In the genomic region with DNA sequence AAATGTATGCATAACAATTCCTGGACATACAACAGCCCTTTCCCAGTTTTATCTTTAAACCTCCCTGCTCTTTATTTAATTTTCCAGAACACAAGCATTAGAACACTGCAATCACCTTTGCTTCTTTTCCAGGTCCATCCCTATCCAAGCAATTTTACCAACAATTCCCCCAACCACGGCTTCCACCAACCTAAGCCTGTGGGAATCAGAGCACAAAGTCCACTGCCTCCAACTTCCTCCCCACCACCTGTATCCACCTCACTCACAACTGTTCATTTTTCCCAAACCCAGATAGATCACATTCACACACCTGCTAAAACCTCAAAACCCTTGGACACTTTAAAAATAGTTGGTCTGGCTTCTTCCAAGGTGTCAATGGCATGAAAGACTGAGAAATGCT, we compare ENCODE assay signal across 22 cellular contexts. TPM values are rescaled to one million over a fixed set of nuclear protein-coding genes. Genes with fewer than 3 reads are reported as not detected.
DNase-seq lines count a peak whose midpoint lies in the region; ATAC-seq and TF ChIP-seq lines count a peak whose summit lies in the region.
"Had no signal": no experiment of that assay in that cellular context is flagged by ENCODE, and none has a peak within 500 bp of the region (broad histone marks: within the 10 kb centered on the region; RNA-seq: fewer than 3 reads in every experiment).

No MANE protein-coding gene starts in this region.

- H3K4me1 ChIP-seq in OCI-LY7 (ENCODE audit: insufficient read depth, low read length, poor library complexity, severe bottlenecking) = peaks cover 81% of the 10 kb centered on the region
- peaks cover 37 to 89% (median 76%) of the 10 kb centered on the region in 4 donors for H3K4me1 ChIP-seq in esophagus muscularis mucosa
- peaks cover 86 to 97% of the 10 kb centered on the region in 2 donors for H3K4me1 ChIP-seq in gastrocnemius medialis

- no peaks in the 10 kb centered on the region for H3K9me3 ChIP-seq in OCI-LY7 (ENCODE audit: low read length)
- H3K9me3 ChIP-seq in esophagus muscularis mucosa = no peaks in the 10 kb centered on the region
- no peaks in the 10 kb centered on the region for H3K9me3 ChIP-seq in gastrocnemius medialis
- H3K9me3 ChIP-seq: tibial nerve had no signal

- no peak overlapping the region for H3K27ac ChIP-seq in OCI-LY7 (ENCODE audit: low read depth, low read length, poor library complexity, severe bottlenecking)
- H3K27ac ChIP-seq in esophagus muscularis mucosa (replicated peaks in 1 of 4) = no peak overlapping the region
- H3K27ac ChIP-seq in gastrocnemius medialis = peak overlapping the region in 1 of 4 donors; percentile 13
- H3K27ac ChIP-seq: 22Rv1 had no signal

- H3K9me2 ChIP-seq in OCI-LY7 (ENCODE audit: insufficient read depth, low read length) = no peaks in the 10 kb centered on the region

- TF ChIP-seq EP300 in esophagus muscularis mucosa (IDR thresholded peaks at IDR 0.05) = no peak

- peaks cover 100% of the 10 kb centered on the region for H3K79me2 ChIP-seq in OCI-LY7 (ENCODE audit: insufficient read depth, low read depth, low read length)

- peaks cover 44% of the 10 kb centered on the region for H3K36me3 Mint-ChIP-seq in activated CD4-positive, alpha-beta T cell treated with anti-CD3 and anti-CD28 coated beads for 36 hours (ENCODE audit: low read depth)
- H3K36me3 Mint-ChIP-seq in stimulated activated memory B cell treated with anti-CD40 and anti-IgM and Interleukin-4, amounts not matched to agents 10 μg/mL and 1 μg/mL and 100 μg/mL, for 72 hours = peaks cover 24% of the 10 kb centered on the region

- no TSS peak for BruUV-seq in OCI-LY7 (replicated peaks; lab: Mats Ljungman, UMichigan)

- H3K27me3 ChIP-seq in esophagus muscularis mucosa = no peaks in the 10 kb centered on the region
- no peaks in the 10 kb centered on the region for H3K27me3 ChIP-seq in gastrocnemius medialis
- H3K27me3 ChIP-seq: tibial nerve had no signal

- CTCF ChIA-PET in activated CD4-positive, alpha-beta T cell treated with anti-CD3 and anti-CD28 coated beads for 36 hours (lab: Charles Lee) = no interaction called here
- CTCF ChIA-PET in OCI-LY7 (lab: Charles Lee; ENCODE audit: unreplicated experiment) = no interaction called here

- TF ChIP-seq CTCF in OCI-LY7 (conservative IDR thresholded peaks at IDR 0.05; ENCODE audit: low read length) = no peak
- no peak for TF ChIP-seq CTCF in esophagus muscularis mucosa (IDR thresholded peaks at IDR 0.05)
- no peak for TF ChIP-seq CTCF in gastrocnemius medialis (IDR thresholded peaks at IDR 0.05 in 4 of 5, conservative IDR thresholded peaks at IDR 0.05 in 1 of 5)

- no peak for ATAC-seq in activated CD4-positive, alpha-beta T cell treated with anti-CD3 and anti-CD28 coated beads for 36 hours
- no peak for ATAC-seq in stimulated activated memory B cell treated with anti-CD40 and anti-IgM and Interleukin-4, amounts not matched to agents 10 μg/mL and 1 μg/mL and 100 μg/mL, for 72 hours
- ATAC-seq in gastrocnemius medialis (no peak), HG03521 (IDR thresholded peaks at IDR 0.05; ENCODE audit: unreplicated experiment) (no peak)
- ATAC-seq: esophagus mucosa had no signal

- no peak for DNase-seq in activated CD4-positive, alpha-beta T cell treated with anti-CD3 and anti-CD28 coated beads for 36 hours
- DNase-seq in activated CD4-positive, alpha-beta T cell treated with anti-CD3 and anti-CD28 coated beads for 48 hours = no peak
- DNase-seq in OCI-LY7 (ENCODE audit: low spot score) (no peak), esophagus muscularis mucosa (ENCODE audit: extremely low spot score) (peak; percentile 19), gastrocnemius medialis (no peak), NCI-H446 (lab: John Stamatoyannopoulos, UW) (no peak)
- DNase-seq: activated CD4-positive, CD25-positive, alpha-beta regulatory T cell treated with anti-CD3 and anti-CD28 coated beads, Interleukin-2, amount 50 U/mL, for 72 hours; activated effector memory CD4-positive, alpha-beta T cell treated with Interleukin-2 at 50 U/mL for 16 hours; aorta; effector CD8-positive, alpha-beta T cell; HFFc6; mesenchymal stem cell; NCI-H1417; NK-92 treated with Interleukin-12 subunit alpha and Interleukin-12 subunit beta, amount 100 ng/mL, for 24 hours; posterior cingulate gyrus; stimulated activated naive CD4-positive, alpha-beta T cell had no signal

- no peak overlapping the region for H3K4me3 Mint-ChIP-seq in activated CD4-positive, alpha-beta T cell treated with anti-CD3 and anti-CD28 coated beads for 36 hours
- H3K4me3 Mint-ChIP-seq in stimulated activated memory B cell treated with anti-CD40 and anti-IgM and Interleukin-4, amounts not matched to agents 10 μg/mL and 1 μg/mL and 100 μg/mL, for 72 hours = no peak overlapping the region
- H3K4me3 Mint-ChIP-seq: HFFc6, nephron had no signal

- no peaks in the 10 kb centered on the region for H3K27me3 Mint-ChIP-seq in activated CD4-positive, alpha-beta T cell treated with anti-CD3 and anti-CD28 coated beads for 36 hours
- H3K27me3 Mint-ChIP-seq in stimulated activated memory B cell treated with anti-CD40 and anti-IgM and Interleukin-4, amounts not matched to agents 10 μg/mL and 1 μg/mL and 100 μg/mL, for 72 hours = no peaks in the 10 kb centered on the region

- POLR2A ChIA-PET in activated CD4-positive, alpha-beta T cell treated with anti-CD3 and anti-CD28 coated beads for 36 hours (lab: Charles Lee) = no interaction called here
- POLR2A ChIA-PET in OCI-LY7 (lab: Charles Lee) = no interaction called here

- H3K27ac Mint-ChIP-seq in activated CD4-positive, alpha-beta T cell treated with anti-CD3 and anti-CD28 coated beads for 36 hours = peak overlapping the region; percentile 11
- H3K27ac Mint-ChIP-seq in stimulated activated memory B cell treated with anti-CD40 and anti-IgM and Interleukin-4, amounts not matched to agents 10 μg/mL and 1 μg/mL and 100 μg/mL, for 72 hours = peak overlapping the region; percentile 58
- H3K27ac Mint-ChIP-seq: HFFc6, nephron had no signal

- in situ Hi-C loops in gastrocnemius medialis (cut with MboI; ENCODE audit: low sequenced_read_pairs in 4 of 4) = no loop called here

- H3K4me3 ChIP-seq in OCI-LY7 (ENCODE audit: low read depth, low read length, poor library complexity, severe bottlenecking) = no peak overlapping the region
- no peak overlapping the region for H3K4me3 ChIP-seq in esophagus muscularis mucosa
- no peak overlapping the region for H3K4me3 ChIP-seq in gastrocnemius medialis
- H3K4me3 ChIP-seq: tibial nerve had no signal

- peaks cover 88% of the 10 kb centered on the region for H3K4me1 Mint-ChIP-seq in activated CD4-positive, alpha-beta T cell treated with anti-CD3 and anti-CD28 coated beads for 36 hours
- H3K4me1 Mint-ChIP-seq in stimulated activated memory B cell treated with anti-CD40 and anti-IgM and Interleukin-4, amounts not matched to agents 10 μg/mL and 1 μg/mL and 100 μg/mL, for 72 hours = peaks cover 79% of the 10 kb centered on the region

- intact Hi-C loops in activated CD4-positive, alpha-beta T cell treated with anti-CD3 and anti-CD28 coated beads for 36 hours (cut with DNase I, micrococcal nuclease) = loop anchor here in 1 of 2 experiments (1.0 kb wide), 1 partner anchor 8 kb away; no protein-coding TSS in a partner anchor
- intact Hi-C loops in OCI-LY7 (cut with micrococcal nuclease; ENCODE audit: unreplicated experiment) = no loop called here
- intact Hi-C loops in esophagus muscularis mucosa (cut with DNase I) = no loop called here
- intact Hi-C loops in gastrocnemius medialis (cut with DNase I; ENCODE audit: low total_unique reads) = no loop called here

- H4K20me1 ChIP-seq in OCI-LY7 (ENCODE audit: insufficient read depth, low read length) = peaks cover 35% of the 10 kb centered on the region

- H3K36me3 ChIP-seq in OCI-LY7 (ENCODE audit: insufficient read depth, low read length) (peaks cover 48% of the 10 kb centered on the region), esophagus muscularis mucosa (no peaks in the 10 kb centered on the region), gastrocnemius medialis (no peaks in the 10 kb centered on the region)

- TF ChIP-seq POLR2A in esophagus muscularis mucosa (IDR thresholded peaks at IDR 0.05; ENCODE audit: low read depth) = no peak
- no peak for TF ChIP-seq POLR2A in gastrocnemius medialis (IDR thresholded peaks at IDR 0.05)

- H3K4me2 ChIP-seq in OCI-LY7 (ENCODE audit: low read length) = peak overlapping the region; percentile 9

- no peaks in the 10 kb centered on the region for H3K9me3 Mint-ChIP-seq in activated CD4-positive, alpha-beta T cell treated with anti-CD3 and anti-CD28 coated beads for 36 hours (ENCODE audit: low read depth)
- H3K9me3 Mint-ChIP-seq in stimulated activated memory B cell treated with anti-CD40 and anti-IgM and Interleukin-4, amounts not matched to agents 10 μg/mL and 1 μg/mL and 100 μg/mL, for 72 hours = no peaks in the 10 kb centered on the region
- H3K9me3 Mint-ChIP-seq: HFFc6, nephron had no signal

- 100% methylated on average over 1 of the region's 1 CpG for WGBS in esophagus muscularis mucosa

- no peak overlapping the region for H2AFZ ChIP-seq in OCI-LY7 (ENCODE audit: low read length)

RNA-seq across cellular contexts. Expression of a gene that starts 39.5 kb away (rescaled TPM):
- total RNA-seq in activated CD4-positive, alpha-beta T cell treated with anti-CD3 and anti-CD28 coated beads for 36 hours = 10 to 100 TPM; 37.5 to 42.5 TPM
- total RNA-seq in OCI-LY7 (2014; rRNA removed; shearing (Covaris generic)) = 24.0 and 29.2 TPM in 2 replicates
- 42.1 and 46.5 TPM in 2 replicates for total RNA-seq in OCI-LY7 (2022)
- total RNA-seq in esophagus muscularis mucosa = 10 to 100 TPM; 65.6 to 87.4 (median 78.5) TPM
- 100 to 1,000 TPM; 117 to 250 (median 159) TPM for total RNA-seq in gastrocnemius medialis
